Comparison of ENCODE assay signal across 12 cellular contexts in the genomic region with DNA sequence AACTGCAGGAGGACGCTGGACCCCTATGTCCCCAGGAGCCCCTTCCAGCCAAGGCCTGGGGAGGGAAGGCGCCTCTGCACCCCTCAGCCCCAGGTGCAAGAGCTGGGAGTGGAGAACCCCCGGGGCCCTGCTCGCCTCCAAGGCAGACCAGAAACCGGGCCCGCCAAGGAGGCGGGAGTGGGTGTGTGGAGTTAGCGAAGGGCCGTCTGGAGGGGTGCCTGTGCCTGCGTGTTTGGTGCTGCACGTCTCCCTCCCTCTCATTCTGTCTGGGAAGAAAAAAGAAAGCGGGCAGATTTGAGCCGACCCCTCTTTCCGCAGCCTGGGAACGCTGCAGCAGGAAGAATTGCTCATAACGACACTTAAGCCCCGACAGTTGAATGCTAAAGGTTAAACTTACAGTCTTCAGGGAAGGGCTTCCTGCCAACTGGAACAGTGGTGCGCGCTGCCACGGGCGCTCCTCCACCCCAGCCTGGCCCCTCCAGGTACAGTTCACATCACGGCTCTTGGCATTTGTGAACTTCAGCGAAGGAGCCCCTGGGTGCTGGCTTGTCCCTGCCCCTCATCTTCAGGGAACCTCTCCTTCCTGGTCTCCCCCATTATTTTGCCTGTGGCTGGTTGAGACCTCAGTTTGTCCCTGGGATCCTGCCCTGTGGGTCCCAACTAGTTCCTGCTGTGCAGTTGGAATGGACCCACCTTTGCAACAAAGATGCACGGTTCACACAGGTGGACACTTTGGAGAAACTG. TPM values are rescaled to one million over a fixed set of nuclear protein-coding genes. Genes with fewer than 3 reads are reported as not detected.
A peak's percentile ranks its signal among the peaks of the same experiment; 100 is the strongest.
DNase-seq lines count a peak whose midpoint lies in the region; ATAC-seq, FAIRE-seq and TF ChIP-seq lines count a peak whose summit lies in the region.
"Had no signal": no experiment of that assay in that cellular context is flagged by ENCODE, and none has a peak within 500 bp of the region (broad histone marks: within the 10 kb centered on the region; RNA-seq: fewer than 3 reads in every experiment).

No MANE protein-coding gene starts in this region.

- H3K27me3 ChIP-seq in AG04450 (ENCODE audit: control insufficient read depth, insufficient read depth, low read length) (no peaks in the 10 kb centered on the region), astrocyte (ENCODE audit: insufficient read depth, low read length) (no peaks in the 10 kb centered on the region), iPS-15b (ENCODE audit: control insufficient read depth, insufficient read depth, low read length) (peaks cover 88% of the 10 kb centered on the region), prostate gland (replicated peaks; ENCODE audit: insufficient read depth) (no peaks in the 10 kb centered on the region)
- peaks cover 9% of the 10 kb centered on the region for H3K27me3 ChIP-seq in effector memory CD4-positive, alpha-beta T cell (replicated peaks; ENCODE audit: control insufficient read depth, insufficient read depth, low read length, poor library complexity, severe bottlenecking)

- peaks cover 50% of the 10 kb centered on the region for H3K4me1 Mint-ChIP-seq in astrocyte (ENCODE audit: low read depth, unreplicated experiment)

- TF ChIP-seq CTCF in AG04450 (IDR thresholded peaks at IDR 0.05; ENCODE audit: low read depth, low read length) (no peak), astrocyte (IDR thresholded peaks at IDR 0.05; ENCODE audit: insufficient read depth, low read depth, low read length) (no peak), prostate gland (IDR thresholded peaks at IDR 0.05) (no peak)

- H3K4me1 ChIP-seq in astrocyte (ENCODE audit: insufficient read depth, low read length): peaks cover 91% of the 10 kb centered on the region
- peaks cover 14% of the 10 kb centered on the region for H3K4me1 ChIP-seq in iPS-15b (ENCODE audit: control insufficient read depth, insufficient read depth, low read length)
- peaks cover 8% of the 10 kb centered on the region for H3K4me1 ChIP-seq in prostate gland (replicated peaks)
- H3K4me1 ChIP-seq in effector memory CD4-positive, alpha-beta T cell (ENCODE audit: control insufficient read depth, insufficient read depth, low read length, poor library complexity, severe bottlenecking): no peaks in the 10 kb centered on the region

- H2AFZ ChIP-seq in astrocyte (ENCODE audit: low read depth, low read length): peak overlapping the region; percentile 19

- whole genome bisulfite sequencing in prostate gland: 27% methylated on average over 14 of the region's 24 CpGs

- no peak overlapping the region for H3K4me3 Mint-ChIP-seq in astrocyte (ENCODE audit: unreplicated experiment)
- H3K4me3 Mint-ChIP-seq: activated naive CD4-positive, alpha-beta T cell treated with anti-CD3 and anti-CD28 coated beads, Interleukin-2, amount 50 U/mL, for 24 hours; B cell had no signal

- peaks cover 7% of the 10 kb centered on the region for H3K79me2 ChIP-seq in astrocyte (ENCODE audit: insufficient read depth, low read length)

- peak overlapping the region; percentile 11 for H3K27ac ChIP-seq in AG04450 (ENCODE audit: low read depth, low read length)
- peak overlapping the region; percentile 99 for H3K27ac ChIP-seq in astrocyte (ENCODE audit: low read depth, low read length)
- peak overlapping the region in 1 of 2 donors; percentile 79 for H3K27ac ChIP-seq in prostate gland
- H3K27ac ChIP-seq in effector memory CD4-positive, alpha-beta T cell (ENCODE audit: insufficient read depth, low read length, poor library complexity, severe bottlenecking): no peak overlapping the region

- no peak for DNase-seq in AG04450 (ENCODE audit: low read depth, low spot score)
- DNase-seq in astrocyte (ENCODE audit: low read depth): no peak
- no peak for DNase-seq in prostate gland (ENCODE audit: low spot score)
- no peak for DNase-seq in effector memory CD4-positive, alpha-beta T cell
- DNase-seq in mucosa of gallbladder (ENCODE audit: low spot score): no peak
- DNase-seq: stimulated activated CD4-positive, alpha-beta T cell treated with anti-CD3 and anti-CD28 coated beads, Interleukin-15, amount 100 ng/mL, for 24 hours had no signal

- H4K20me1 ChIP-seq in astrocyte (ENCODE audit: insufficient read depth, low read length): no peaks in the 10 kb centered on the region

- no peak for FAIRE-seq in astrocyte (lab: Jason Lieb, UNC)
- FAIRE-seq: urothelium cell line had no signal

- peak overlapping the region; percentile 83 for H3K4me2 ChIP-seq in astrocyte (ENCODE audit: low read length)

- H3K36me3 ChIP-seq in astrocyte (ENCODE audit: insufficient read depth, low read length) (no peaks in the 10 kb centered on the region), iPS-15b (ENCODE audit: control insufficient read depth, insufficient read depth, low read length) (no peaks in the 10 kb centered on the region), prostate gland (no peaks in the 10 kb centered on the region)
- no peaks in the 10 kb centered on the region for H3K36me3 ChIP-seq in effector memory CD4-positive, alpha-beta T cell (ENCODE audit: control insufficient read depth, insufficient read depth, low read length)

- H3K4me3 ChIP-seq in AG04450 (ENCODE audit: low read depth, low read length) (peak overlapping the region; percentile 10; the same call in 1 of the 2 replicates), astrocyte (ENCODE audit: insufficient read depth, low read depth, low read length) (no peak overlapping the region), iPS-15b (ENCODE audit: low read depth, low read length) (peak overlapping the region; percentile 46), prostate gland (peak overlapping the region; percentile 7 to 20)
- no peak overlapping the region for H3K4me3 ChIP-seq in effector memory CD4-positive, alpha-beta T cell (ENCODE audit: insufficient read depth, low read depth, low read length, poor library complexity, severe bottlenecking)

- TF ChIP-seq POLR2A in prostate gland (IDR thresholded peaks at IDR 0.05): no peak

- peak overlapping the region; percentile 75 for H3K9ac ChIP-seq in astrocyte (ENCODE audit: low read length)
- H3K9ac ChIP-seq in iPS-15b (ENCODE audit: low read depth, low read length): no peak overlapping the region

- ATAC-seq in HG02610 (IDR thresholded peaks at IDR 0.05; ENCODE audit: unreplicated experiment) (no peak), GM18858 (IDR thresholded peaks at IDR 0.05; ENCODE audit: unreplicated experiment) (no peak)

- H3K9me3 ChIP-seq in AG04450 (ENCODE audit: control insufficient read depth, insufficient read depth, low read length) (peaks cover 3% of the 10 kb centered on the region; the same call in 1 of the 2 replicates), astrocyte (ENCODE audit: insufficient read depth, low read depth, low read length) (no peaks in the 10 kb centered on the region), iPS-15b (ENCODE audit: control insufficient read depth, insufficient read depth, low read length) (no peaks in the 10 kb centered on the region), prostate gland (no peaks in the 10 kb centered on the region)
- no peaks in the 10 kb centered on the region for H3K9me3 ChIP-seq in effector memory CD4-positive, alpha-beta T cell (ENCODE audit: control insufficient read depth, low read length)

- no peaks in the 10 kb centered on the region for H3K9me3 Mint-ChIP-seq in astrocyte (ENCODE audit: unreplicated experiment)
- H3K9me3 Mint-ChIP-seq: activated naive CD4-positive, alpha-beta T cell treated with anti-CD3 and anti-CD28 coated beads, Interleukin-2, amount 50 U/mL, for 24 hours had no signal

- peaks cover 35% of the 10 kb centered on the region for H3K27me3 Mint-ChIP-seq in astrocyte (ENCODE audit: low read depth, unreplicated experiment)

- H3K27ac Mint-ChIP-seq in astrocyte (ENCODE audit: unreplicated experiment): peak overlapping the region; percentile 88
- H3K27ac Mint-ChIP-seq: activated naive CD4-positive, alpha-beta T cell treated with anti-CD3 and anti-CD28 coated beads, Interleukin-2, amount 50 U/mL, for 24 hours; B cell had no signal

- intact Hi-C loops in prostate gland (cut with DNase I): loop anchor here (5.0 kb wide), 1 partner anchor 105 kb away; no protein-coding TSS in a partner anchor

- CTCF ChIA-PET in AG04450 (lab: Charles Lee): interaction anchor here (1.4 to 2.6 kb wide), 2 partner anchors 11 to 234 kb away, joined by 4 to 12 read pairs; no protein-coding TSS in a partner anchor

- no peaks in the 10 kb centered on the region for H3K36me3 Mint-ChIP-seq in astrocyte (ENCODE audit: low read depth, unreplicated experiment)
- H3K36me3 Mint-ChIP-seq: activated naive CD4-positive, alpha-beta T cell treated with anti-CD3 and anti-CD28 coated beads, Interleukin-2, amount 50 U/mL, for 24 hours had no signal

- POLR2A ChIA-PET in AG04450 (lab: Yijun Ruan, JAX): interaction anchor here (1.5 kb wide), 1 partner anchor 12 kb away, joined by 7 read pairs; no protein-coding TSS in a partner anchor

RNA-seq across cellular contexts. Expression of a gene that starts 19.2 kb away (rescaled TPM):
- polyA plus RNA-seq in AG04450 (2011; rRNA removed): 3.3 and 4.2 TPM in 2 replicates
- 11.1 and 12.1 TPM in 2 replicates for polyA minus RNA-seq in AG04450 (2011; rRNA and poly(A)+ RNA removed)
- total RNA-seq in astrocyte: 18.0 and 19.7 TPM in 2 replicates
- 10 to 100 TPM; 51.1 to 53.9 TPM for total RNA-seq in prostate gland
- total RNA-seq in mucosa of gallbladder: 51.4 TPM

Comparison
In these comparisons a context has a peak if more than half of its experiments do, and no peak if none do; other contexts are left out.
1. H3K4me3 ChIP-seq: peak in AG04450 (single experiment), iPS-15b (single experiment) and prostate gland (2 of 2); none in astrocyte (single experiment) and effector memory CD4-positive, alpha-beta T cell (single experiment).